Comparison of ENCODE assay signal across 8 cellular contexts in the genomic region with DNA sequence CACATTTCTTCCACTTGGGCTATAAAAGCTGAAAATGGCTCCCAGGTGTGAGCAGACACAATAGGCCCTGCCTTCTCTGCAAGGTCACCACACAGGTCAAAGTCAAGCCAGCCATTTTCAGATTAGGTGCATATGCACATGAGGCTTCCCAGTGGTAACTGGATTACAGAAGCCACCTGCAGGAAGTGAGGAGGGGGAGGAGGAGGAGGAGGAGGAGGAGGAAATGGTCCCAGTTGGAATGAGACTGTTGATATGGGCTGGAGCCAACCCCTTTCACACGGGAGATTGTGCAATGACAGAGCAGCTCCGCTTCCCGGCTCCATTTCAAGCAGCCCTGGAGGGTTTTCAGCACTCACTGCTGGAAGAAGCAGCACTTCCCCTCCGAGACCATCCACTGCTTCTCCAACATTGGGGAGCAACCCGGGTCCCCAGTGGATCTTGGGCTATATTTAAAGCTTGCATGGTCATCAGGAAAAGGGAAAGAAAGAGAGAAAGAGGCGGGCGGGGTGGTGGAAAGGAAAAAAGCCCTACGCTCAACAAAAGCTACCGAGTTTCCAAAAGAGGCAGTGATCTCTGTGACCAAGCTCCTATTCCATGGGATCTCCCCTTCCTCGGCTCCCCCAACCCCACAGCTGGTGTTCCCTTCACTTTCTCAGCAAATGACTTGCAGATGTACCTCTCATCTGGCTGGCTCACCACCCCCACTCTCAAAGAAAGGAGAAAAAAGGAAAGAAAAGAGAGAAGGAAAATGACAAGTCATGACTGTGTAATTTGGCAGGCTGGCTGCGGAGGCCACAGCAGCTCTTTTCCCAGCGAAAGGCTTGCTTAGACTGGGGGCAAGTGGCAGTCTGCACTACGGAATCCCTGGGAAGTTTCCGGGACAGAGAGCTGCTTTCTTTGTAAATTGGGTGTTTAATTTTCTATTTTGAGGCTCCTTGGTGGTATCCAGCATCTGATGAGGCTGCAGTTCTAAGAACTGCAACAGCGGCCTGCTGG. TPM values are rescaled to one million over a fixed set of nuclear protein-coding genes. Genes with fewer than 3 reads are reported as not detected.
DNase-seq lines count a peak whose midpoint lies in the region; ATAC-seq and TF ChIP-seq lines count a peak whose summit lies in the region.

No MANE protein-coding gene starts in this region.

- intact Hi-C loops in uterus (cut with DNase I; ENCODE audit: low total_unique reads) = no loop called here

- H3K4me3 ChIP-seq in lung = no peak overlapping the region
- H3K4me3 ChIP-seq in uterus = no peak overlapping the region

- H3K27me3 ChIP-seq in lung (ENCODE audit: control insufficient read depth, insufficient read depth) (no peaks in the 10 kb centered on the region), uterus (no peaks in the 10 kb centered on the region)

- H3K36me3 ChIP-seq in lung (ENCODE audit: control insufficient read depth in 2 of 2, insufficient read depth in 2 of 2, low read length in 2 of 2) (no peaks in the 10 kb centered on the region), uterus (no peaks in the 10 kb centered on the region)

- H3K9me3 ChIP-seq in lung (ENCODE audit: control insufficient read depth in 2 of 2, insufficient read depth in 1 of 2, low read length in 1 of 2) (no peaks in the 10 kb centered on the region), uterus (no peaks in the 10 kb centered on the region)

- H3K4me1 ChIP-seq in lung (ENCODE audit: control insufficient read depth in 2 of 2, insufficient read depth in 2 of 2, low read length in 2 of 2) (peaks cover 28 to 29% of the 10 kb centered on the region in 2 donors), uterus (peaks cover 13 to 28% of the 10 kb centered on the region in 2 donors)

- peak; percentile 86 for ATAC-seq in lung (ENCODE audit: insufficient read depth, low FRiP score)
- ATAC-seq in HG03439 (IDR thresholded peaks at IDR 0.05; ENCODE audit: unreplicated experiment) = no peak
- ATAC-seq in activated CD4-positive, CD25-positive, alpha-beta regulatory T cell treated with anti-CD3 and anti-CD28 coated beads, Interleukin-2, amount 50 U/mL, for 24 hours = no peak

- TF ChIP-seq POLR2A in uterus (IDR thresholded peaks at IDR 0.05) = no peak

- DNase-seq in NCI-H2227 treated with DMSO at 0.1 percent for 48 hours (lab: John Stamatoyannopoulos, UW) (peak; percentile 32), dedifferentiated amniotic fluid mesenchymal stem cell (ENCODE audit: extremely low spot score) (peak; percentile 67), lung (ENCODE audit: low spot score) (peak; percentile 80), uterus (peak; percentile 83 to 88)
- DNase-seq in activated T-cell treated with anti-CD3 and anti-CD28 coated beads, Interleukin-2, amount 50 U/mL, for 48 hours = no peak

- TF ChIP-seq CTCF in C4-2B (conservative IDR thresholded peaks at IDR 0.05) (no peak), lung (IDR thresholded peaks at IDR 0.05; ENCODE audit: control extremely low read depth, extremely low read depth) (no peak), uterus (IDR thresholded peaks at IDR 0.05) (no peak)

- 30 to 35% methylated on average over 15 of the region's 15 CpGs for WGBS in lung, 2 donors

- H3K27ac ChIP-seq in C4-2B = peak overlapping the region; percentile 83
- peak overlapping the region; percentile 75 to 81 for H3K27ac ChIP-seq in lung (ENCODE audit: low read depth in 1 of 2, low read length in 1 of 2)
- peak overlapping the region; percentile 67 to 76 for H3K27ac ChIP-seq in uterus

RNA-seq across cellular contexts. Expression of a gene that starts 58.3 kb away (rescaled TPM):
- total RNA-seq in lung (10 to 100 TPM; 59.3 to 97.4 TPM), uterus (100 to 1,000 TPM in 2 of 4 donors, 10 to 100 TPM in 2; 20.9 to 108 (median 69.6) TPM)
- 10 to 100 TPM; 21.9 to 25.1 TPM for polyA plus RNA-seq in lung

Comparison
In these comparisons a context has a peak if more than half of its experiments do, and no peak if none do; other contexts are left out.
1. DNase-seq: peak in NCI-H2227 treated with DMSO at 0.1 percent for 48 hours (single experiment), dedifferentiated amniotic fluid mesenchymal stem cell (single experiment), lung (single experiment) and uterus (2 of 2); none in activated T-cell treated with anti-CD3 and anti-CD28 coated beads, Interleukin-2, amount 50 U/mL, for 48 hours (0 of 2).
2. Peak in every context shown above with its lines, with median percentiles within 50 percentile points of each other: H3K27ac ChIP-seq.